8 cellular contexts compared by ENCODE assay signal in genomic region chr14:54440870-54441868, GRCh38. TPM values are rescaled to one million over a fixed set of nuclear protein-coding genes. Genes with fewer than 3 reads are reported as not detected.
DNase-seq lines count a peak whose midpoint lies in the region; ATAC-seq and TF ChIP-seq lines count a peak whose summit lies in the region.

CNIH1 (minus strand) TSS chr14:54441374; CDS start chr14:54441327, 47 bp downstream.

- H3K27me3 ChIP-seq in PC-9 (ENCODE audit: insufficient read depth, low read depth), result no peaks in the 10 kb centered on the region
- no peaks in the 10 kb centered on the region for H3K27me3 ChIP-seq in muscle layer of duodenum (ENCODE audit: low read depth, low read length)

- H3K9me3 ChIP-seq in PC-9 (ENCODE audit: insufficient read depth, low read depth) (no peaks in the 10 kb centered on the region), muscle layer of duodenum (ENCODE audit: control insufficient read depth in 1 of 2, low read length in 2 of 2) (no peaks in the 10 kb centered on the region)

- no peaks in the 10 kb centered on the region for H3K27me3 Mint-ChIP-seq in activated T-cell treated with anti-CD3 and anti-CD28 coated beads, Interleukin-2, amount 50 U/mL, for 24 hours

- H3K4me1 ChIP-seq in PC-9 (replicated peaks; ENCODE audit: insufficient read depth) (peaks cover 37% of the 10 kb centered on the region), muscle layer of duodenum (ENCODE audit: control insufficient read depth in 1 of 2, insufficient read depth in 2 of 2, low read length in 2 of 2) (peaks cover 5 to 28% of the 10 kb centered on the region in 2 donors)

- peaks cover 50% of the 10 kb centered on the region for H3K4me1 Mint-ChIP-seq in activated T-cell treated with anti-CD3 and anti-CD28 coated beads, Interleukin-2, amount 50 U/mL, for 24 hours (ENCODE audit: low read depth)

- peak within 1 kb of the TSS; percentile 93 for H3K27ac Mint-ChIP-seq in activated T-cell treated with anti-CD3 and anti-CD28 coated beads, Interleukin-2, amount 50 U/mL, for 24 hours

- peak; percentile 86 for DNase-seq in DMS53 treated with DMSO at 0.1 percent for 48 hours (lab: John Stamatoyannopoulos, UW; ENCODE audit: unreplicated experiment)
- peak; percentile 93 for DNase-seq in KBM-7
- DNase-seq in PC-9, result peak; percentile 74 to 93
- peak; percentile 97 for DNase-seq in activated T-cell treated with anti-CD3 and anti-CD28 coated beads, Interleukin-2, amount 50 U/mL, for 24 hours
- peak; percentile 85 to 86 for DNase-seq in stimulated activated CD8-positive, alpha-beta memory T cell treated with anti-CD3 and anti-CD28 coated beads, Interleukin-7, amount 100 ng/mL, for 48 hours (ENCODE audit: extremely low read depth in 1 of 2, low read depth in 1 of 2)

- H2AFZ ChIP-seq in PC-9, result peak within 1 kb of the TSS; percentile 75

- peak within 1 kb of the TSS; percentile 85 for H3K4me2 ChIP-seq in PC-9

- H3K9me2 ChIP-seq in PC-9 (ENCODE audit: insufficient read depth), result no peaks in the 10 kb centered on the region

- H3F3A ChIP-seq in PC-9 (ENCODE audit: insufficient read depth, low read depth), result peaks cover 16% of the 10 kb centered on the region; the same call in 1 of the 2 replicates

- in situ Hi-C loops in KBM-7 (cut with MboI; ENCODE audit: low pct_unique_long_range_greater_than_20kb, low sequenced_read_pairs), result no loop called here

- POLR2A ChIA-PET in PC-9 (lab: Charles Lee; ENCODE audit: unreplicated experiment), result interaction anchor here (0.7 kb wide), 2 partner anchors 159 to 720 kb away, joined by 4 read pairs; no protein-coding TSS in a partner anchor

- CTCF ChIA-PET in PC-9 (lab: Charles Lee), result interaction anchor here (0.6 kb wide), 2 partner anchors 42 to 1618 kb away, joined by 3 to 7 read pairs; no protein-coding TSS in a partner anchor

- intact Hi-C loops in PC-9 (cut with micrococcal nuclease; ENCODE audit: unreplicated experiment), result loop anchor here (1.0 to 10.0 kb wide), 3 partner anchors 48 to 334 kb away; partner anchors contain the start of gene GMFB

- peak within 1 kb of the TSS; percentile 94 for H3K4me3 Mint-ChIP-seq in activated T-cell treated with anti-CD3 and anti-CD28 coated beads, Interleukin-2, amount 50 U/mL, for 24 hours

- BruUV-seq in PC-9 (replicated peaks; lab: Mats Ljungman, UMichigan), result TSS peak; percentile 83

- peaks cover 40% of the 10 kb centered on the region for H3K36me3 Mint-ChIP-seq in activated T-cell treated with anti-CD3 and anti-CD28 coated beads, Interleukin-2, amount 50 U/mL, for 24 hours (ENCODE audit: low read depth)

- TF ChIP-seq CTCF in PC-9 (conservative IDR thresholded peaks at IDR 0.05), result peak; percentile 88

- peak within 1 kb of the TSS; percentile 73 for H3K27ac ChIP-seq in PC-9
- H3K27ac ChIP-seq in muscle layer of duodenum (ENCODE audit: low read length), result peak within 1 kb of the TSS; percentile 89

- H3K36me3 ChIP-seq in PC-9 (ENCODE audit: low read depth) (0 out of 2 replicates have a peak, but pooled peaks cover 6% of the 10 kb centered on the region), muscle layer of duodenum (ENCODE audit: control insufficient read depth in 1 of 2, insufficient read depth in 2 of 2, low read length in 2 of 2) (no peaks in the 10 kb centered on the region)

- H3K4me3 ChIP-seq in PC-9, result peak within 1 kb of the TSS; percentile 72
- peak within 1 kb of the TSS; percentile 73 for H3K4me3 ChIP-seq in muscle layer of duodenum (ENCODE audit: low read depth in 1 of 2, low read length in 2 of 2)

- peaks cover 46% of the 10 kb centered on the region for H3K79me2 ChIP-seq in PC-9 (ENCODE audit: low read depth)

- no peaks in the 10 kb centered on the region for H3K9me3 Mint-ChIP-seq in activated T-cell treated with anti-CD3 and anti-CD28 coated beads, Interleukin-2, amount 50 U/mL, for 24 hours

- H4K20me1 ChIP-seq in PC-9 (ENCODE audit: insufficient read depth), result peaks cover 4% of the 10 kb centered on the region; the same call in 1 of the 2 replicates

- peak; percentile 90 for ATAC-seq in GM21717 (IDR thresholded peaks at IDR 0.05; ENCODE audit: unreplicated experiment)
- peak; percentile 95 for ATAC-seq in esophagus mucosa

RNA-seq across cellular contexts. Expression of gene CNIH1, which starts in this region (rescaled TPM):
- 70.6 and 114 TPM in 2 replicates for total RNA-seq in PC-9 (2021)
- 98.0 TPM for total RNA-seq in esophagus mucosa

Comparison
In these comparisons a context has a peak if more than half of its experiments do, and no peak if none do; other contexts are left out.
1. Peak in every context shown above with its lines: DNase-seq, ATAC-seq, H3K4me3 ChIP-seq and H3K27ac ChIP-seq.